Comparison of ENCODE assay signal across 10 cellular contexts in genomic region chr1:31152181-31152768, GRCh38.
DNase-seq lines count a peak whose midpoint lies in the region; ATAC-seq and TF ChIP-seq lines count a peak whose summit lies in the region.
"Had no signal": no experiment of that assay in that cellular context is flagged by ENCODE, and none has a peak within 500 bp of the region (broad histone marks: within the 10 kb centered on the region; RNA-seq: fewer than 3 reads in every experiment).

No MANE protein-coding gene starts in this region.

- no peaks in the 10 kb centered on the region for H3K27me3 ChIP-seq in GM23248 (replicated peaks; ENCODE audit: insufficient read depth)
- no peaks in the 10 kb centered on the region for H3K27me3 ChIP-seq in RWPE2 (ENCODE audit: insufficient read depth, poor library complexity, severe bottlenecking)
- H3K27me3 ChIP-seq: thyroid gland had no signal

- in situ Hi-C loops in GM23248 (cut with MboI): no loop called here

- peaks cover 13% of the 10 kb centered on the region for H3K4me1 ChIP-seq in GM23248 (ENCODE audit: insufficient read depth)
- H3K4me1 ChIP-seq in RWPE2 (ENCODE audit: insufficient read depth, poor library complexity, severe bottlenecking): peaks cover 28% of the 10 kb centered on the region

- H3K9me2 ChIP-seq in GM23248 (ENCODE audit: insufficient read depth): no peaks in the 10 kb centered on the region

- no peaks in the 10 kb centered on the region for H4K20me1 ChIP-seq in GM23248 (ENCODE audit: insufficient read depth)

- peak; percentile 76 for ATAC-seq in RWPE2 (ENCODE audit: low read depth)
- ATAC-seq in HG03045 (IDR thresholded peaks at IDR 0.05; ENCODE audit: unreplicated experiment): no peak
- no peak for ATAC-seq in GM21717 (IDR thresholded peaks at IDR 0.05; ENCODE audit: unreplicated experiment)
- no peak for ATAC-seq in HG03342 (IDR thresholded peaks at IDR 0.05; ENCODE audit: unreplicated experiment)
- ATAC-seq in GM19467 (IDR thresholded peaks at IDR 0.05; ENCODE audit: unreplicated experiment): no peak

- H3F3A ChIP-seq in GM23248 (ENCODE audit: insufficient read depth): peaks cover 25% of the 10 kb centered on the region

- H3K27ac ChIP-seq in GM23248 (peak overlapping the region; percentile 49), RWPE2 (ENCODE audit: poor library complexity, severe bottlenecking) (peak overlapping the region; percentile 92)
- H3K27ac ChIP-seq: thyroid gland had no signal

- H3K9ac ChIP-seq in GM23248: no peak overlapping the region

- H3K36me3 ChIP-seq in GM23248 (ENCODE audit: low read depth) (no peaks in the 10 kb centered on the region), RWPE2 (ENCODE audit: low read depth) (peaks cover 12% of the 10 kb centered on the region)
- H3K36me3 ChIP-seq: thyroid gland had no signal

- DNase-seq in A172 (ENCODE audit: low spot score): peak; percentile 62
- peak; percentile 89 for DNase-seq in GM23248
- peak; percentile 90 for DNase-seq in RWPE2 (ENCODE audit: low spot score)
- DNase-seq in fibroblast of villous mesenchyme (ENCODE audit: low read depth): peak; percentile 86
- DNase-seq: CD4-positive, CD25-positive, alpha-beta regulatory T cell; thyroid gland had no signal

- H3K9me3 ChIP-seq in GM23248 (ENCODE audit: low read depth) (no peaks in the 10 kb centered on the region), RWPE2 (ENCODE audit: severe bottlenecking) (no peaks in the 10 kb centered on the region)
- H3K9me3 ChIP-seq: thyroid gland had no signal

- H2AFZ ChIP-seq in GM23248: peak overlapping the region; percentile 58

- no peak for TF ChIP-seq CTCF in RWPE2 (IDR thresholded peaks at IDR 0.05; ENCODE audit: poor library complexity, severe bottlenecking)
- no peak for TF ChIP-seq CTCF in fibroblast of villous mesenchyme (IDR thresholded peaks at IDR 0.05; ENCODE audit: insufficient read depth, low read depth, low read length)

- WGBS in GM23248 (ENCODE audit: low coverage in 1 of 2, low lambda C conversion rate in 2 of 2, missing lambda C conversion rate in 2 of 2), 2 experiments: 68 to 71% methylated on average over 8 of the region's 8 CpGs

- H3K4me2 ChIP-seq in GM23248 (ENCODE audit: unreplicated experiment): peak overlapping the region; percentile 17

- no peaks in the 10 kb centered on the region for H3K79me2 ChIP-seq in GM23248 (ENCODE audit: insufficient read depth)

- H3K4me3 ChIP-seq in GM23248 (no peak overlapping the region), RWPE2 (ENCODE audit: severe bottlenecking) (no peak overlapping the region), fibroblast of villous mesenchyme (ENCODE audit: low read depth, low read length) (no peak overlapping the region)
- H3K4me3 ChIP-seq: thyroid gland had no signal
